Comparison of ENCODE assay signal across 1 cellular context in the genomic region with DNA sequence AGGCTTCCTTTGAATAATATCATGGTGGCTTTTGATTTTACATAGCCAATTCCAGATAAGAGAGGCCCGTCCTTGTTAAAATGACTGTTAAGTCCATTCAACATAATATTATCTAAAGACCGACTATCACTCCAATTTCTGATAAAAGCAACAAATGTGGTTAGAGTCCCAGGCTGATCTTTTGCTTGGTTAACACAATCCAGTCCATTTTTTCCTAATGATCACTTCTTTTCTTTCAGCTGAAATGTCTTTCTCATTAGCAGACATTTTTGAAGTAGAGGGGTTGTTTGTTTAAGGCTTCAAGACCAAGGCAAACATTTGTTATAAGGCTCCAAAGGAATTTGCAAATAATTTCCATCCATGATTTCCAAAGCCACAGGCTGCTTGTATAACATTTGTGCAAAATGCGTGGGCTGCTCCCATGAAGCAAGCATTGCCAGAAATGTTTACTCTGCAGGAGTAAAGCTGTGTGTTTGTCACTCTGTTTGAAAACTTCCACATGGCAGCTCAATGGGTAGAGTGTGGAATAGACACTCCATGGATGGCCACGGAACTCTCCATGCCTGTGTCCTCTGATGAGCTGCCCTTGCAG.
TF ChIP-seq lines count a peak whose summit lies in the region.

No MANE protein-coding gene starts in this region.

TF ChIP-seq in HepG2, 621 proteins besides CTCF, POLR2A, EP300 and RAD21 (continued from another document and continues in another):
- TF ChIP-seq, protein P1, sequence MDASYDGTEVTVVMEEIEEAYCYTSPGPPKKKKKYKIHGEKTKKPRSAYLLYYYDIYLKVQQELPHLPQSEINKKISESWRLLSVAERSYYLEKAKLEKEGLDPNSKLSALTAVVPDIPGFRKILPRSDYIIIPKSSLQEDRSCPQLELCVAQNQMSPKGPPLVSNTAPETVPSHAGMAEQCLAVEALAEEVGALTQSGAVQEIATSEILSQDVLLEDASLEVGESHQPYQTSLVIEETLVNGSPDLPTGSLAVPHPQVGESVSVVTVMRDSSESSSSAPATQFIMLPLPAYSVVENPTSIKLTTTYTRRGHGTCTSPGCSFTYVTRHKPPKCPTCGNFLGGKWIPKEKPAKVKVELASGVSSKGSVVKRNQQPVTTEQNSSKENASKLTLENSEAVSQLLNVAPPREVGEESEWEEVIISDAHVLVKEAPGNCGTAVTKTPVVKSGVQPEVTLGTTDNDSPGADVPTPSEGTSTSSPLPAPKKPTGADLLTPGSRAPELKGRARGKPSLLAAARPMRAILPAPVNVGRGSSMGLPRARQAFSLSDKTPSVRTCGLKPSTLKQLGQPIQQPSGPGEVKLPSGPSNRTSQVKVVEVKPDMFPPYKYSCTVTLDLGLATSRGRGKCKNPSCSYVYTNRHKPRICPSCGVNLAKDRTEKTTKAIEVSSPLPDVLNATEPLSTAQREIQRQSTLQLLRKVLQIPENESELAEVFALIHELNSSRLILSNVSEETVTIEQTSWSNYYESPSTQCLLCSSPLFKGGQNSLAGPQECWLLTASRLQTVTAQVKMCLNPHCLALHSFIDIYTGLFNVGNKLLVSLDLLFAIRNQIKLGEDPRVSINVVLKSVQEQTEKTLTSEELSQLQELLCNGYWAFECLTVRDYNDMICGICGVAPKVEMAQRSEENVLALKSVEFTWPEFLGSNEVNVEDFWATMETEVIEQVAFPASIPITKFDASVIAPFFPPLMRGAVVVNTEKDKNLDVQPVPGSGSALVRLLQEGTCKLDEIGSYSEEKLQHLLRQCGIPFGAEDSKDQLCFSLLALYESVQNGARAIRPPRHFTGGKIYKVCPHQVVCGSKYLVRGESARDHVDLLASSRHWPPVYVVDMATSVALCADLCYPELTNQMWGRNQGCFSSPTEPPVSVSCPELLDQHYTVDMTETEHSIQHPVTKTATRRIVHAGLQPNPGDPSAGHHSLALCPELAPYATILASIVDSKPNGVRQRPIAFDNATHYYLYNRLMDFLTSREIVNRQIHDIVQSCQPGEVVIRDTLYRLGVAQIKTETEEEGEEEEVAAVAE (CRISPR knock-in tag; IDR thresholded peaks at IDR 0.05; ENCODE audit: borderline replicate concordance), result no peak
- TF ChIP-seq FOXA1 (IDR thresholded peaks at IDR 0.05), result peak; percentile 46; the same call in 1 of the 2 replicates
- peak; percentile 40; the same call in 1 of the 2 replicates for TF ChIP-seq FOXA1 (CRISPR knock-in tag; IDR thresholded peaks at IDR 0.05)
- TF ChIP-seq ISL2 (CRISPR knock-in tag; IDR thresholded peaks at IDR 0.05), result peak; percentile 55
- TF ChIP-seq KAT2B (IDR thresholded peaks at IDR 0.05; ENCODE audit: borderline replicate concordance, low read depth, low read length), result no peak
- no peak for TF ChIP-seq ZSCAN9 (CRISPR knock-in tag; IDR thresholded peaks at IDR 0.05; ENCODE audit: borderline replicate concordance)
- peak; percentile 76; the same call in 1 of the 2 replicates for TF ChIP-seq GATAD2A (CRISPR knock-in tag; IDR thresholded peaks at IDR 0.05)
- TF ChIP-seq AHR (CRISPR knock-in tag; IDR thresholded peaks at IDR 0.05), result no peak
- TF ChIP-seq, protein P2, sequence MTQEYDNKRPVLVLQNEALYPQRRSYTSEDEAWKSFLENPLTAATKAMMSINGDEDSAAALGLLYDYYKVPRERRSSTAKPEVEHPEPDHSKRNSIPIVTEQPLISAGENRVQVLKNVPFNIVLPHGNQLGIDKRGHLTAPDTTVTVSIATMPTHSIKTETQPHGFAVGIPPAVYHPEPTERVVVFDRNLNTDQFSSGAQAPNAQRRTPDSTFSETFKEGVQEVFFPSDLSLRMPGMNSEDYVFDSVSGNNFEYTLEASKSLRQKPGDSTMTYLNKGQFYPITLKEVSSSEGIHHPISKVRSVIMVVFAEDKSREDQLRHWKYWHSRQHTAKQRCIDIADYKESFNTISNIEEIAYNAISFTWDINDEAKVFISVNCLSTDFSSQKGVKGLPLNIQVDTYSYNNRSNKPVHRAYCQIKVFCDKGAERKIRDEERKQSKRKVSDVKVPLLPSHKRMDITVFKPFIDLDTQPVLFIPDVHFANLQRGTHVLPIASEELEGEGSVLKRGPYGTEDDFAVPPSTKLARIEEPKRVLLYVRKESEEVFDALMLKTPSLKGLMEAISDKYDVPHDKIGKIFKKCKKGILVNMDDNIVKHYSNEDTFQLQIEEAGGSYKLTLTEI (CRISPR knock-in tag; conservative IDR thresholded peaks at IDR 0.05), result no peak
- TF ChIP-seq, protein P3, sequence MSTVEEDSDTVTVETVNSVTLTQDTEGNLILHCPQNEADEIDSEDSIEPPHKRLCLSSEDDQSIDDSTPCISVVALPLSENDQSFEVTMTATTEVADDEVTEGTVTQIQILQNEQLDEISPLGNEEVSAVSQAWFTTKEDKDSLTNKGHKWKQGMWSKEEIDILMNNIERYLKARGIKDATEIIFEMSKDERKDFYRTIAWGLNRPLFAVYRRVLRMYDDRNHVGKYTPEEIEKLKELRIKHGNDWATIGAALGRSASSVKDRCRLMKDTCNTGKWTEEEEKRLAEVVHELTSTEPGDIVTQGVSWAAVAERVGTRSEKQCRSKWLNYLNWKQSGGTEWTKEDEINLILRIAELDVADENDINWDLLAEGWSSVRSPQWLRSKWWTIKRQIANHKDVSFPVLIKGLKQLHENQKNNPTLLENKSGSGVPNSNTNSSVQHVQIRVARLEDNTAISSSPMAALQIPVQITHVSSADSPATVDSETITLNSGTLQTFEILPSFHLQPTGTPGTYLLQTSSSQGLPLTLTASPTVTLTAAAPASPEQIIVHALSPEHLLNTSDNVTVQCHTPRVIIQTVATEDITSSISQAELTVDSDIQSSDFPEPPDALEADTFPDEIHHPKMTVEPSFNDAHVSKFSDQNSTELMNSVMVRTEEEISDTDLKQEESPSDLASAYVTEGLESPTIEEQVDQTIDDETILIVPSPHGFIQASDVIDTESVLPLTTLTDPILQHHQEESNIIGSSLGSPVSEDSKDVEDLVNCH (CRISPR knock-in tag; IDR thresholded peaks at IDR 0.05), result no peak
- TF ChIP-seq, protein P4, sequence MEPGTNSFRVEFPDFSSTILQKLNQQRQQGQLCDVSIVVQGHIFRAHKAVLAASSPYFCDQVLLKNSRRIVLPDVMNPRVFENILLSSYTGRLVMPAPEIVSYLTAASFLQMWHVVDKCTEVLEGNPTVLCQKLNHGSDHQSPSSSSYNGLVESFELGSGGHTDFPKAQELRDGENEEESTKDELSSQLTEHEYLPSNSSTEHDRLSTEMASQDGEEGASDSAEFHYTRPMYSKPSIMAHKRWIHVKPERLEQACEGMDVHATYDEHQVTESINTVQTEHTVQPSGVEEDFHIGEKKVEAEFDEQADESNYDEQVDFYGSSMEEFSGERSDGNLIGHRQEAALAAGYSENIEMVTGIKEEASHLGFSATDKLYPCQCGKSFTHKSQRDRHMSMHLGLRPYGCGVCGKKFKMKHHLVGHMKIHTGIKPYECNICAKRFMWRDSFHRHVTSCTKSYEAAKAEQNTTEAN (CRISPR knock-in tag; conservative IDR thresholded peaks at IDR 0.05), result peak; percentile 51; the same call in 1 of the 2 replicates
- TF ChIP-seq SP5 (CRISPR knock-in tag; IDR thresholded peaks at IDR 0.05; ENCODE audit: borderline replicate concordance, low read depth), result no peak
- no peak for TF ChIP-seq ZNF720 (CRISPR knock-in tag; IDR thresholded peaks at IDR 0.05)
- TF ChIP-seq JUNB (CRISPR knock-in tag; IDR thresholded peaks at IDR 0.05; ENCODE audit: borderline replicate concordance), result no peak
- TF ChIP-seq, protein P5, sequence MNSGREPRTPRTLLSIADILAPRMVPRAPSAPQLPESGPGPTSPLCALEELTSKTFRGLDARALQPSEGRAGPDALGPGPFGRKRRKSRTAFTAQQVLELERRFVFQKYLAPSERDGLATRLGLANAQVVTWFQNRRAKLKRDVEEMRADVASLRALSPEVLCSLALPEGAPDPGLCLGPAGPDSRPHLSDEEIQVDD (CRISPR knock-in tag; IDR thresholded peaks at IDR 0.05; ENCODE audit: borderline replicate concordance), result no peak
- no peak for TF ChIP-seq ZNF569 (CRISPR knock-in tag; IDR thresholded peaks at IDR 0.05; ENCODE audit: borderline replicate concordance)
- TF ChIP-seq, protein P6, sequence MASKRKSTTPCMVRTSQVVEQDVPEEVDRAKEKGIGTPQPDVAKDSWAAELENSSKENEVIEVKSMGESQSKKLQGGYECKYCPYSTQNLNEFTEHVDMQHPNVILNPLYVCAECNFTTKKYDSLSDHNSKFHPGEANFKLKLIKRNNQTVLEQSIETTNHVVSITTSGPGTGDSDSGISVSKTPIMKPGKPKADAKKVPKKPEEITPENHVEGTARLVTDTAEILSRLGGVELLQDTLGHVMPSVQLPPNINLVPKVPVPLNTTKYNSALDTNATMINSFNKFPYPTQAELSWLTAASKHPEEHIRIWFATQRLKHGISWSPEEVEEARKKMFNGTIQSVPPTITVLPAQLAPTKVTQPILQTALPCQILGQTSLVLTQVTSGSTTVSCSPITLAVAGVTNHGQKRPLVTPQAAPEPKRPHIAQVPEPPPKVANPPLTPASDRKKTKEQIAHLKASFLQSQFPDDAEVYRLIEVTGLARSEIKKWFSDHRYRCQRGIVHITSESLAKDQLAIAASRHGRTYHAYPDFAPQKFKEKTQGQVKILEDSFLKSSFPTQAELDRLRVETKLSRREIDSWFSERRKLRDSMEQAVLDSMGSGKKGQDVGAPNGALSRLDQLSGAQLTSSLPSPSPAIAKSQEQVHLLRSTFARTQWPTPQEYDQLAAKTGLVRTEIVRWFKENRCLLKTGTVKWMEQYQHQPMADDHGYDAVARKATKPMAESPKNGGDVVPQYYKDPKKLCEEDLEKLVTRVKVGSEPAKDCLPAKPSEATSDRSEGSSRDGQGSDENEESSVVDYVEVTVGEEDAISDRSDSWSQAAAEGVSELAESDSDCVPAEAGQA (IDR thresholded peaks at IDR 0.05; ENCODE audit: low read depth), result no peak
- TF ChIP-seq, protein P6 (CRISPR knock-in tag; IDR thresholded peaks at IDR 0.05; ENCODE audit: borderline replicate concordance), result no peak
- TF ChIP-seq, protein P7, sequence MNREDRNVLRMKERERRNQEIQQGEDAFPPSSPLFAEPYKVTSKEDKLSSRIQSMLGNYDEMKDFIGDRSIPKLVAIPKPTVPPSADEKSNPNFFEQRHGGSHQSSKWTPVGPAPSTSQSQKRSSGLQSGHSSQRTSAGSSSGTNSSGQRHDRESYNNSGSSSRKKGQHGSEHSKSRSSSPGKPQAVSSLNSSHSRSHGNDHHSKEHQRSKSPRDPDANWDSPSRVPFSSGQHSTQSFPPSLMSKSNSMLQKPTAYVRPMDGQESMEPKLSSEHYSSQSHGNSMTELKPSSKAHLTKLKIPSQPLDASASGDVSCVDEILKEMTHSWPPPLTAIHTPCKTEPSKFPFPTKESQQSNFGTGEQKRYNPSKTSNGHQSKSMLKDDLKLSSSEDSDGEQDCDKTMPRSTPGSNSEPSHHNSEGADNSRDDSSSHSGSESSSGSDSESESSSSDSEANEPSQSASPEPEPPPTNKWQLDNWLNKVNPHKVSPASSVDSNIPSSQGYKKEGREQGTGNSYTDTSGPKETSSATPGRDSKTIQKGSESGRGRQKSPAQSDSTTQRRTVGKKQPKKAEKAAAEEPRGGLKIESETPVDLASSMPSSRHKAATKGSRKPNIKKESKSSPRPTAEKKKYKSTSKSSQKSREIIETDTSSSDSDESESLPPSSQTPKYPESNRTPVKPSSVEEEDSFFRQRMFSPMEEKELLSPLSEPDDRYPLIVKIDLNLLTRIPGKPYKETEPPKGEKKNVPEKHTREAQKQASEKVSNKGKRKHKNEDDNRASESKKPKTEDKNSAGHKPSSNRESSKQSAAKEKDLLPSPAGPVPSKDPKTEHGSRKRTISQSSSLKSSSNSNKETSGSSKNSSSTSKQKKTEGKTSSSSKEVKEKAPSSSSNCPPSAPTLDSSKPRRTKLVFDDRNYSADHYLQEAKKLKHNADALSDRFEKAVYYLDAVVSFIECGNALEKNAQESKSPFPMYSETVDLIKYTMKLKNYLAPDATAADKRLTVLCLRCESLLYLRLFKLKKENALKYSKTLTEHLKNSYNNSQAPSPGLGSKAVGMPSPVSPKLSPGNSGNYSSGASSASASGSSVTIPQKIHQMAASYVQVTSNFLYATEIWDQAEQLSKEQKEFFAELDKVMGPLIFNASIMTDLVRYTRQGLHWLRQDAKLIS (CRISPR knock-in tag; IDR thresholded peaks at IDR 0.05), result no peak
- TF ChIP-seq NR2C2 (CRISPR knock-in tag; IDR thresholded peaks at IDR 0.05; ENCODE audit: borderline replicate concordance), result 0 out of 2 replicates have a peak, but pooled peaks have one; percentile 28
- TF ChIP-seq NFIC (IDR thresholded peaks at IDR 0.05; ENCODE audit: low read length), result peak; percentile 39; the same call in 1 of the 2 replicates
- TF ChIP-seq, protein P8, sequence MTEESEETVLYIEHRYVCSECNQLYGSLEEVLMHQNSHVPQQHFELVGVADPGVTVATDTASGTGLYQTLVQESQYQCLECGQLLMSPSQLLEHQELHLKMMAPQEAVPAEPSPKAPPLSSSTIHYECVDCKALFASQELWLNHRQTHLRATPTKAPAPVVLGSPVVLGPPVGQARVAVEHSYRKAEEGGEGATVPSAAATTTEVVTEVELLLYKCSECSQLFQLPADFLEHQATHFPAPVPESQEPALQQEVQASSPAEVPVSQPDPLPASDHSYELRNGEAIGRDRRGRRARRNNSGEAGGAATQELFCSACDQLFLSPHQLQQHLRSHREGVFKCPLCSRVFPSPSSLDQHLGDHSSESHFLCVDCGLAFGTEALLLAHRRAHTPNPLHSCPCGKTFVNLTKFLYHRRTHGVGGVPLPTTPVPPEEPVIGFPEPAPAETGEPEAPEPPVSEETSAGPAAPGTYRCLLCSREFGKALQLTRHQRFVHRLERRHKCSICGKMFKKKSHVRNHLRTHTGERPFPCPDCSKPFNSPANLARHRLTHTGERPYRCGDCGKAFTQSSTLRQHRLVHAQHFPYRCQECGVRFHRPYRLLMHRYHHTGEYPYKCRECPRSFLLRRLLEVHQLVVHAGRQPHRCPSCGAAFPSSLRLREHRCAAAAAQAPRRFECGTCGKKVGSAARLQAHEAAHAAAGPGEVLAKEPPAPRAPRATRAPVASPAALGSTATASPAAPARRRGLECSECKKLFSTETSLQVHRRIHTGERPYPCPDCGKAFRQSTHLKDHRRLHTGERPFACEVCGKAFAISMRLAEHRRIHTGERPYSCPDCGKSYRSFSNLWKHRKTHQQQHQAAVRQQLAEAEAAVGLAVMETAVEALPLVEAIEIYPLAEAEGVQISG (CRISPR knock-in tag; IDR thresholded peaks at IDR 0.05), result no peak
- TF ChIP-seq ZNF256 (CRISPR knock-in tag; conservative IDR thresholded peaks at IDR 0.05), result 0 out of 2 replicates have a peak, but pooled peaks have one; percentile 32
- TF ChIP-seq TCF7 (IDR thresholded peaks at IDR 0.05; ENCODE audit: low read depth), result peak; percentile 23; the same call in 1 of the 2 replicates
